In the genomic region with DNA sequence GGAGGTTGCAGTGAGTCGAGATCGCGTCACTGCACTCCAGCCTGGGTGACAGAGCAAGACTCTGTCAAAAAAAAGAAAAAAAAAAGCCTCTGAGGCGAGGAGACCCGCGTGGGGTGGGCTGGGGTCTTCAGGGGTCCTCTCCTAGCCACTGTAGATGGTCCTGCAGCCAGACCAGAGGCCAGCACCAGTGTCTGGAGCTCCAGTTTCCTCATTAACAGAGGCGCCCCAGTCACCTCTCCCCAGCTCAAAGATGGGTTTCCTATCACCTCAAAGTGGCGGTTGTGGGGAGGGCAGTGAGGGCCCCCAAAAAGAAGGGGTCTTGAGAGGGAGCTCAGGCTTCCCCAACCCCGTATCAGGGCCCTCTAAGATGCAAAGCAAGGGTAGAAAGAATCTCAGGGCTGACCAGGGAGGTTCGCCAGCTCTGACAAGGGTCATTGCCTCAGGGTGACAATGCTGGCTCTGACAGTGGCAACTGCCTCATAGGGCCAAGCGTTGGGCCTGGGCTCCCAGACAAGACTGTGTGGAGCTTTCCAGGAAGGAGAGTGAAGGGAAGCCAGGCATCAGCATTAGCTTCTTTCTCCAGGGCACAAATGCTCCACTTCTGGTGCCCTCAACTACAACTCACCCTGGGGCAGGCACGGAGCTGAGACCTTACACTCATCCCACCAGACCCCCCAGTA, we compare ENCODE assay signal across 10 cellular contexts. TPM values are rescaled to one million over a fixed set of nuclear protein-coding genes. Genes with fewer than 3 reads are reported as not detected.
A peak's percentile ranks its signal among the peaks of the same experiment; 100 is the strongest.
DNase-seq lines count a peak whose midpoint lies in the region; ATAC-seq and TF ChIP-seq lines count a peak whose summit lies in the region.
"Had no signal": no experiment of that assay in that cellular context is flagged by ENCODE, and none has a peak within 500 bp of the region (broad histone marks: within the 10 kb centered on the region; RNA-seq: fewer than 3 reads in every experiment).

No MANE protein-coding gene starts in this region.

- H3K4me1 Mint-ChIP-seq in activated naive CD4-positive, alpha-beta T cell treated with anti-CD3 and anti-CD28 coated beads, Interleukin-2, amount 50 U/mL, for 24 hours = peaks cover 96% of the 10 kb centered on the region

- H3K9ac ChIP-seq in mesenchymal stem cell (ENCODE audit: low read length) = no peak overlapping the region

- H3K18ac ChIP-seq in mesenchymal stem cell (ENCODE audit: low read depth in 1 of 2, low read length in 2 of 2) = no peak overlapping the region

- H3K23ac ChIP-seq in mesenchymal stem cell (ENCODE audit: low read length in 2 of 2) = no peak overlapping the region

- TF ChIP-seq POLR2A in tibial nerve (IDR thresholded peaks at IDR 0.05) = no peak

- no peak overlapping the region for H2BK15ac ChIP-seq in mesenchymal stem cell (ENCODE audit: low read depth, poor library complexity, severe bottlenecking)

- peak overlapping the region; percentile 95 for H3K27ac Mint-ChIP-seq in activated naive CD4-positive, alpha-beta T cell treated with anti-CD3 and anti-CD28 coated beads, Interleukin-2, amount 50 U/mL, for 24 hours

- H4K91ac ChIP-seq in mesenchymal stem cell (ENCODE audit: low read length) = peak overlapping the region; percentile 52

- ATAC-seq in GM21515 (IDR thresholded peaks at IDR 0.05; ENCODE audit: unreplicated experiment) = no peak
- no peak for ATAC-seq in HG02610 (IDR thresholded peaks at IDR 0.05; ENCODE audit: unreplicated experiment)

- peak overlapping the region in 1 of 2 experiments; percentile 38 for H2BK12ac ChIP-seq in mesenchymal stem cell (ENCODE audit: low read length in 2 of 2)

- H2AK5ac ChIP-seq in mesenchymal stem cell (ENCODE audit: low read length, severe bottlenecking) = peak overlapping the region; percentile 3

- H3K79me1 ChIP-seq in mesenchymal stem cell (replicated peaks; ENCODE audit: low read length, poor library complexity, severe bottlenecking) = peaks cover 19% of the 10 kb centered on the region

- no peak overlapping the region for H2BK5ac ChIP-seq in mesenchymal stem cell (ENCODE audit: low read depth, low read length, poor library complexity, severe bottlenecking)

- H3K4ac ChIP-seq in mesenchymal stem cell (ENCODE audit: low read depth in 1 of 2, low read length in 2 of 2) = peak overlapping the region in 1 of 2 experiments; percentile 61

- H3K27ac ChIP-seq in mesenchymal stem cell (ENCODE audit: low read length, poor library complexity, severe bottlenecking) = peak overlapping the region; percentile 33
- peak overlapping the region; percentile 8 to 88 (median 58) for H3K27ac ChIP-seq in tibial nerve

- H4K8ac ChIP-seq in mesenchymal stem cell (ENCODE audit: low read length) = no peak overlapping the region

- no peak overlapping the region for H2AFZ ChIP-seq in mesenchymal stem cell (ENCODE audit: low read depth, low read length)

- H3K4me1 ChIP-seq in mesenchymal stem cell (ENCODE audit: control insufficient read depth, insufficient read depth, low read depth, low read length) = peaks cover 34% of the 10 kb centered on the region
- peaks cover 0 to 71% (median 39%) of the 10 kb centered on the region in 4 donors for H3K4me1 ChIP-seq in tibial nerve

- no peak overlapping the region for H3K14ac ChIP-seq in mesenchymal stem cell (ENCODE audit: low read length in 2 of 2)

- H3K27me3 ChIP-seq in mesenchymal stem cell (ENCODE audit: control insufficient read depth in 1 of 2, insufficient read depth in 1 of 2, low read length in 2 of 2) (no peaks in the 10 kb centered on the region), tibial nerve (no peaks in the 10 kb centered on the region)

- no peaks in the 10 kb centered on the region for H3K9me3 Mint-ChIP-seq in activated naive CD4-positive, alpha-beta T cell treated with anti-CD3 and anti-CD28 coated beads, Interleukin-2, amount 50 U/mL, for 24 hours

- H3K4me3 Mint-ChIP-seq in activated naive CD4-positive, alpha-beta T cell treated with anti-CD3 and anti-CD28 coated beads, Interleukin-2, amount 50 U/mL, for 24 hours = peak overlapping the region; percentile 86

- H3K9me3 ChIP-seq in mesenchymal stem cell (ENCODE audit: control insufficient read depth, low read length) = no peaks in the 10 kb centered on the region
- H3K9me3 ChIP-seq in tibial nerve = no peaks in the 10 kb centered on the region

- WGBS in mesenchymal stem cell = 88% methylated on average over 11 of the region's 12 CpGs
- 57 to 70% methylated on average over 12 of the region's 12 CpGs for WGBS in tibial nerve, 2 donors

- no peak for DNase-seq in activated naive CD4-positive, alpha-beta T cell (lab: John Stamatoyannopoulos, UW)
- DNase-seq in amygdala (lab: John Stamatoyannopoulos, UW) = peak in 40 of 56 donors; percentile 11 to 83 (median 53)
- DNase-seq in mesenchymal stem cell = no peak
- DNase-seq in tibial nerve (ENCODE audit: low spot score in 2 of 2) = no peak
- DNase-seq in NCI-H2029 treated with DMSO at 0.1 percent for 48 hours (lab: John Stamatoyannopoulos, UW) = no peak
- DNase-seq: NCI-H1105 treated with DMSO at 0.1 percent for 48 hours had no signal

- no peak overlapping the region for H2BK120ac ChIP-seq in mesenchymal stem cell (ENCODE audit: low read depth, low read length)

- H3K4me2 ChIP-seq in mesenchymal stem cell (ENCODE audit: low read length, poor library complexity, severe bottlenecking) = no peak overlapping the region
- H3K4me2 ChIP-seq: smooth muscle cell had no signal

- no peak for TF ChIP-seq CTCF in tibial nerve (IDR thresholded peaks at IDR 0.05)

- peaks cover 2% of the 10 kb centered on the region for H3K36me3 Mint-ChIP-seq in activated naive CD4-positive, alpha-beta T cell treated with anti-CD3 and anti-CD28 coated beads, Interleukin-2, amount 50 U/mL, for 24 hours

- peaks cover 18 to 22% of the 10 kb centered on the region in 2 experiments for H3K36me3 ChIP-seq in mesenchymal stem cell (ENCODE audit: control insufficient read depth in 1 of 2, insufficient read depth in 2 of 2, low read depth in 1 of 2, low read length in 2 of 2)
- H3K36me3 ChIP-seq in tibial nerve = no peaks in the 10 kb centered on the region

- no peak for TF ChIP-seq EP300 in tibial nerve (IDR thresholded peaks at IDR 0.05)

- no peak overlapping the region for H3K4me3 ChIP-seq in mesenchymal stem cell (ENCODE audit: insufficient read depth in 1 of 2, low read depth in 1 of 2, low read length in 2 of 2)
- H3K4me3 ChIP-seq in tibial nerve = no peak overlapping the region
- H3K4me3 ChIP-seq: smooth muscle cell had no signal

- H3K27me3 Mint-ChIP-seq in activated naive CD4-positive, alpha-beta T cell treated with anti-CD3 and anti-CD28 coated beads, Interleukin-2, amount 50 U/mL, for 24 hours = no peaks in the 10 kb centered on the region

RNA-seq across cellular contexts. Expression of a gene that starts 15.0 kb away (rescaled TPM):
- 23.9 TPM for polyA plus RNA-seq in mesenchymal stem cell (2013, experiment 1 of 2)
- 21.2 TPM for polyA plus RNA-seq in mesenchymal stem cell (2013, experiment 2 of 2)
- total RNA-seq in tibial nerve = 10 to 100 TPM; 35.4 to 75.6 (median 48.0) TPM

RNA-seq across cellular contexts. Expression of a gene that starts 20.9 kb away (rescaled TPM):
- polyA plus RNA-seq in mesenchymal stem cell (2013, experiment 1 of 2) = not detected
- not detected for polyA plus RNA-seq in mesenchymal stem cell (2013, experiment 2 of 2)
- not detected for total RNA-seq in tibial nerve
- total RNA-seq: smooth muscle cell had no signal
- polyA plus RNA-seq: smooth muscle cell had no signal

Comparison
In these comparisons a context has a peak if more than half of its experiments do, and no peak if none do; other contexts are left out.
1. DNase-seq: peak in amygdala (40 of 56); none in activated naive CD4-positive, alpha-beta T cell (0 of 4), mesenchymal stem cell (single experiment), tibial nerve (0 of 2) and NCI-H2029 treated with DMSO at 0.1 percent for 48 hours (single experiment).